In the genomic region with DNA sequence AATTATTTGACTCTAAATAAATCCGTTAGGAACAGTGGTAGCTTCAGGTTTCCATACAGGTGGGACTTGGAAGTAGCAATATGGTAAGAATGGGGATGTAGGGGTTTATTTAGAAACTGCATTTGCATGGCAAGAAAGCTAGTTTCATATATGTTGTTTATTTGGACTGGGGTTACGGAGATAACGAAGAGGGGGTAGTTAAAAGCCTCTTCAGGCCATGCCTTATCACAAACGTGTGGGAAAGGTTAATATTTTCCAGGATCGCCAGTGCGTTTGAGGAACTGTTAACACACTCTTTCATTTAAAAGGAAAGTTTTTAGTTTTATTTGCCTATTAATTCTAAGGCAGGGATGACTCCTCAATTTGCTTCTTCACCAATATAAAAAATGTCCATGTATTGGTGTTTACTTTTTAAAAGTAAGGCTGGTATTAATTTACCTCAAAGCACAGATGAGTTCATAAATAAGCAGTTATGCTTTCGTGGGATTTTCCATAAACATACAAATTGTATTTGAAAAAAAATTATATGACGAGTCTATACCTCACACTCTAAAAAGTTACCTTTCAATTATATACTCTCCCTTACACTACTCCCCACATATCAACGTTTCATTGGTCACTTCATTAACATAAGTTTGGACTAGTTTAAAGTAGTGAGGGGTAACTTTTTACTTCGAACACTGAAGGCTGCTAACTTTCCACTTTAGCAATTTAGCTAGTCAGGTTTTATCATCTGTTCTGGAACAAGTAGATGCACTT, we compare ENCODE assay signal across 8 cellular contexts. TPM values are rescaled to one million over a fixed set of nuclear protein-coding genes. Genes with fewer than 3 reads are reported as not detected.
A peak's percentile ranks its signal among the peaks of the same experiment; 100 is the strongest.
DNase-seq lines count a peak whose midpoint lies in the region; TF ChIP-seq lines count a peak whose summit lies in the region.

No MANE protein-coding gene starts in this region.

- no peaks in the 10 kb centered on the region for H3K4me1 ChIP-seq in ES-I3 (ENCODE audit: insufficient read depth, low read length)
- H3K4me1 ChIP-seq in OCI-LY3 (ENCODE audit: low read length): peaks cover 12% of the 10 kb centered on the region
- H3K4me1 ChIP-seq in osteoblast (ENCODE audit: insufficient read depth, low read length): peaks cover 20% of the 10 kb centered on the region

- H3K36me3 ChIP-seq in ES-I3 (ENCODE audit: insufficient read depth, low read length): peaks cover 3% of the 10 kb centered on the region; the same call in 1 of the 2 replicates
- no peaks in the 10 kb centered on the region for H3K36me3 ChIP-seq in OCI-LY3 (replicated peaks; ENCODE audit: low read depth, low read length)
- H3K36me3 ChIP-seq in osteoblast (ENCODE audit: insufficient read depth, low read length): peaks cover 8% of the 10 kb centered on the region

- H3K4me3 ChIP-seq in OCI-LY3 (ENCODE audit: low read length) (peak overlapping the region; percentile 92), epithelial cell of esophagus (ENCODE audit: low read length) (peak overlapping the region; percentile 98), osteoblast (ENCODE audit: insufficient read depth, low read length) (peak overlapping the region; percentile 100)

- DNase-seq in epithelial cell of esophagus (ENCODE audit: low read depth) (no peak), osteoblast (ENCODE audit: insufficient read length, low spot score, missing footprints) (peak; percentile 35), NCI-H345 treated with DMSO at 0.1 percent for 48 hours (lab: John Stamatoyannopoulos, UW; ENCODE audit: unreplicated experiment) (no peak), NOMO-1 treated with DMSO at 0.1 percent for 48 hours (lab: John Stamatoyannopoulos, UW; ENCODE audit: unreplicated experiment) (no peak), dedifferentiated amniotic fluid mesenchymal stem cell (ENCODE audit: extremely low spot score) (no peak)
- no peak for DNase-seq in effector CD4-positive, alpha-beta T cell

- H3K79me2 ChIP-seq in OCI-LY3 (ENCODE audit: low read length): peaks cover 24% of the 10 kb centered on the region
- peaks cover 51% of the 10 kb centered on the region for H3K79me2 ChIP-seq in osteoblast (ENCODE audit: insufficient read depth, low read length)

- TF ChIP-seq CTCF in OCI-LY3 (IDR thresholded peaks at IDR 0.05; ENCODE audit: low read depth, low read length) (no peak), epithelial cell of esophagus (IDR thresholded peaks at IDR 0.05; ENCODE audit: insufficient read depth, low read depth, low read length, missing control alignments) (no peak), osteoblast (IDR thresholded peaks at IDR 0.05; ENCODE audit: extremely low read depth, low read depth, low read length) (no peak)

- H3K27ac ChIP-seq in OCI-LY3 (ENCODE audit: low read length): peak overlapping the region; percentile 57
- H3K27ac ChIP-seq in osteoblast (ENCODE audit: low read depth, low read length): peak overlapping the region; percentile 73

- H3K27me3 ChIP-seq in OCI-LY3 (ENCODE audit: low read depth, low read length) (no peaks in the 10 kb centered on the region), osteoblast (ENCODE audit: insufficient read depth, low read length) (no peaks in the 10 kb centered on the region)

- H3K9me3 ChIP-seq in ES-I3 (ENCODE audit: control insufficient read depth, insufficient read depth, low read length): no peaks in the 10 kb centered on the region; the same call in 1 of the 2 replicates
- H3K9me3 ChIP-seq in OCI-LY3 (ENCODE audit: insufficient read depth, low read length): no peaks in the 10 kb centered on the region
- no peaks in the 10 kb centered on the region for H3K9me3 ChIP-seq in osteoblast (ENCODE audit: low read depth, low read length)

- peak overlapping the region; percentile 76 for H2AFZ ChIP-seq in OCI-LY3 (ENCODE audit: low read depth, low read length)
- H2AFZ ChIP-seq in osteoblast (ENCODE audit: low read length): peak overlapping the region; percentile 97

- H3K4me2 ChIP-seq in OCI-LY3 (ENCODE audit: low read length) (peak overlapping the region; percentile 71), osteoblast (ENCODE audit: insufficient read depth, low read length) (peak overlapping the region; percentile 97)

- H4K20me1 ChIP-seq in OCI-LY3 (ENCODE audit: insufficient read depth, low read length) (no peaks in the 10 kb centered on the region), osteoblast (ENCODE audit: insufficient read depth, low read length) (peaks cover 5% of the 10 kb centered on the region)

- peak overlapping the region; percentile 74 for H3K9ac ChIP-seq in ES-I3 (ENCODE audit: low read depth, low read length)
- peak overlapping the region; percentile 73 for H3K9ac ChIP-seq in OCI-LY3 (ENCODE audit: low read length)

RNA-seq across cellular contexts. Expression of gene RAB2B, which starts 0.8 kb away (rescaled TPM):
- 25.0 and 27.4 TPM in 2 replicates for total RNA-seq in osteoblast

RNA-seq across cellular contexts. Expression of gene TOX4, which starts 1.0 kb away (rescaled TPM):
- total RNA-seq in osteoblast: 37.6 and 46.3 TPM in 2 replicates

RNA-seq across cellular contexts. Expression of gene CHD8, which starts 20.0 kb away (rescaled TPM):
- 55.4 and 66.3 TPM in 2 replicates for total RNA-seq in osteoblast

RNA-seq across cellular contexts. Expression of gene METTL3, which starts 35.2 kb away (rescaled TPM):
- 30.4 and 30.9 TPM in 2 replicates for total RNA-seq in osteoblast

RNA-seq across cellular contexts. Expression of gene SALL2, which starts 50.2 kb away (rescaled TPM):
- total RNA-seq in osteoblast: 2.9 and 3.3 TPM in 2 replicates
